13 cellular contexts compared by ENCODE assay signal in genomic region chr4:99352602-99353580, GRCh38. TPM values are rescaled to one million over a fixed set of nuclear protein-coding genes. Genes with fewer than 3 reads are reported as not detected.
DNase-seq lines count a peak whose midpoint lies in the region; ATAC-seq, FAIRE-seq and TF ChIP-seq lines count a peak whose summit lies in the region.
"Had no signal": no experiment of that assay in that cellular context is flagged by ENCODE, and none has a peak within 500 bp of the region (broad histone marks: within the 10 kb centered on the region; RNA-seq: fewer than 3 reads in every experiment).

TSS of gene ADH1C (minus strand) at chr4:99352746. CDS start at chr4:99352675, 71 bp downstream.

- no peak for TF ChIP-seq CTCF in C4-2B (conservative IDR thresholded peaks at IDR 0.05)
- TF ChIP-seq CTCF in left ventricle myocardium inferior (IDR thresholded peaks at IDR 0.05; ENCODE audit: borderline replicate concordance) = no peak
- TF ChIP-seq CTCF in pancreas (IDR thresholded peaks at IDR 0.05) = no peak
- no peak for TF ChIP-seq CTCF in RWPE1 (conservative IDR thresholded peaks at IDR 0.05; ENCODE audit: low read depth)
- TF ChIP-seq CTCF in GM13976 (IDR thresholded peaks at IDR 0.05; ENCODE audit: borderline replicate concordance, control extremely low read depth, extremely low read depth, insufficient read depth, missing control alignments) = no peak

- DNase-seq in RPMI7951 (ENCODE audit: low read depth) = peak; percentile 29
- no peak for DNase-seq in left ventricle myocardium inferior
- DNase-seq in pancreas = peak in 3 of 6 donors; percentile 12 to 45 (median 16)
- DNase-seq in RWPE1 (ENCODE audit: low spot score) = no peak
- DNase-seq in GM13976 (ENCODE audit: low spot score) = no peak
- DNase-seq in frontal cortex (ENCODE audit: low spot score in 2 of 2) = no peak
- no peak for DNase-seq in ecto neural progenitor cell (ENCODE audit: low spot score)
- DNase-seq: activated T-cell treated with anti-CD3 and anti-CD28 coated beads, Interleukin-2, amount 50 U/mL, for 48 hours; NCI-H82; stimulated activated CD4-positive, alpha-beta T cell treated with anti-CD3 and anti-CD28 coated beads, Interleukin-12 subunit alpha, Interleukin-12 subunit beta, amount 100 ng/mL, for 4 hours had no signal

- ATAC-seq in pancreas = peak; percentile 60 to 92 (median 92)
- ATAC-seq: GM23338 had no signal

- H3K4me1 ChIP-seq in left ventricle myocardium inferior (peaks cover 4% of the 10 kb centered on the region), pancreas (peaks cover 2 to 20% (median 17%) of the 10 kb centered on the region in 3 donors)

- H3K9me3 ChIP-seq in left ventricle myocardium inferior (replicated peaks) (no peaks in the 10 kb centered on the region), pancreas (no peaks in the 10 kb centered on the region)

- peak within 1 kb of the TSS; percentile 43; the same call in 1 of the 2 replicates for H3K27ac ChIP-seq in C4-2B
- peak within 1 kb of the TSS; percentile 54 for H3K27ac ChIP-seq in left ventricle myocardium inferior (replicated peaks)
- H3K27ac ChIP-seq in pancreas = peak within 1 kb of the TSS; percentile 10 to 43 (median 28)
- H3K27ac ChIP-seq in RWPE1 = no peak within 1 kb of the TSS

- 24 to 28% methylated on average over 11 of the region's 11 CpGs for WGBS in pancreas, 2 donors

- intact Hi-C loops in left ventricle myocardium inferior (cut with micrococcal nuclease) (no loop called here), pancreas (cut with DNase I) (no loop called here)

- no peaks in the 10 kb centered on the region for H3K36me3 ChIP-seq in left ventricle myocardium inferior
- no peaks in the 10 kb centered on the region for H3K36me3 ChIP-seq in pancreas

- CTCF ChIA-PET in RWPE1 (lab: Yijun Ruan, JAX) = interaction anchor here (0.6 kb wide), 1 partner anchor 200 kb away, joined by 5 read pairs; no protein-coding TSS in a partner anchor

- in situ Hi-C loops in GM13976 (cut with MboI; ENCODE audit: low sequenced_read_pairs, unreplicated experiment) = no loop called here

- FAIRE-seq in pancreas (lab: Jason Lieb, UNC) = peak; percentile 5
- no peak for FAIRE-seq in frontal cortex (lab: Jason Lieb, UNC)
- FAIRE-seq: endothelial cell of umbilical vein had no signal

- H3K27me3 ChIP-seq in left ventricle myocardium inferior (ENCODE audit: low read depth) = no peaks in the 10 kb centered on the region
- H3K27me3 ChIP-seq in pancreas = no peaks in the 10 kb centered on the region

- POLR2A ChIA-PET in RWPE1 (lab: Yijun Ruan, JAX; ENCODE audit: low non-redundant PET) = no interaction called here

- H3K4me3 ChIP-seq in left ventricle myocardium inferior (peak within 1 kb of the TSS; percentile 45), pancreas (peak within 1 kb of the TSS in 2 of 4 donors; percentile 12 to 19)
- H3K4me3 ChIP-seq: GM23338 had no signal

RNA-seq across cellular contexts. Expression of gene ADH1C, which starts in this region (rescaled TPM):
- total RNA-seq in RPMI7951 (2014; rRNA removed; shearing (Covaris generic)) = 0.29 and 0.48 TPM in 2 replicates
- total RNA-seq in left ventricle myocardium inferior (2.6 TPM), pancreas (10 to 100 TPM in 3 of 6 donors, 1 to 10 TPM in 3; 8.3 to 25.8 (median 13.3) TPM), frontal cortex (not detected)
- 10 to 100 TPM in 1 of 2 donors, 1 to 10 TPM in 1; 8.7 to 37.6 TPM for polyA plus RNA-seq in pancreas
- total RNA-seq: endothelial cell of umbilical vein, GM23338 had no signal
- polyA plus RNA-seq: endothelial cell of umbilical vein, GM23338 had no signal

Comparison
In these comparisons a context has a peak if more than half of its experiments do, and no peak if none do; other contexts are left out.
1. Peak in DNase-seq in RPMI7951; RNA of the gene not detected or under 1 TPM.